In genomic region chr12:47767197-47767724, GRCh38 we compare ENCODE assay signal across 8 cellular contexts. TPM values are rescaled to one million over a fixed set of nuclear protein-coding genes. Genes with fewer than 3 reads are reported as not detected.
DNase-seq lines count a peak whose midpoint lies in the region; ATAC-seq and TF ChIP-seq lines count a peak whose summit lies in the region.

No MANE protein-coding gene starts in this region.

- H2AFZ ChIP-seq in hepatocyte = no peak overlapping the region

- H3K9me3 ChIP-seq in SJCRH30 (replicated peaks) (no peaks in the 10 kb centered on the region), hepatocyte (ENCODE audit: low read depth) (no peaks in the 10 kb centered on the region)

- ATAC-seq in HG02981 (IDR thresholded peaks at IDR 0.05; ENCODE audit: unreplicated experiment) = peak; percentile 54
- ATAC-seq in HG03135 (IDR thresholded peaks at IDR 0.05; ENCODE audit: unreplicated experiment) = no peak

- DNase-seq in DMS53 treated with DMSO at 0.1 percent for 48 hours (lab: John Stamatoyannopoulos, UW; ENCODE audit: unreplicated experiment) (peak; percentile 92), SJCRH30 (peak; percentile 52 to 75), hepatocyte (ENCODE audit: low spot score) (peak; percentile 41), epidermal melanocyte (ENCODE audit: insufficient read length, low spot score) (no peak)
- DNase-seq in activated naive CD4-positive, alpha-beta T cell treated with anti-CD3 and anti-CD28 coated beads, Interleukin-2, amount 50 U/mL, for 16 hours = peak; percentile 72
- DNase-seq in stimulated activated CD4-positive, alpha-beta T cell treated with anti-CD3 and anti-CD28 coated beads, Interleukin-2, amount 100 ng/mL, for 48 hours = peak; percentile 64 to 67

- H3K4me2 ChIP-seq in hepatocyte = no peak overlapping the region

- 59% methylated on average over 5 of the region's 5 CpGs for WGBS in hepatocyte (ENCODE audit: low lambda C conversion rate, missing lambda C conversion rate)

- H3K27ac ChIP-seq in SJCRH30 = no peak overlapping the region
- H3K27ac ChIP-seq in hepatocyte = no peak overlapping the region

- H3K9me2 ChIP-seq in hepatocyte (replicated peaks; ENCODE audit: insufficient read depth) = no peaks in the 10 kb centered on the region

- H3K4me1 ChIP-seq in SJCRH30 (peaks cover 17% of the 10 kb centered on the region), hepatocyte (ENCODE audit: insufficient read depth) (peaks cover 9% of the 10 kb centered on the region)

- no peaks in the 10 kb centered on the region for H4K20me1 ChIP-seq in hepatocyte (ENCODE audit: insufficient read depth, poor library complexity, severe bottlenecking)

- H3K36me3 ChIP-seq in SJCRH30 (no peaks in the 10 kb centered on the region), hepatocyte (replicated peaks; ENCODE audit: insufficient read depth, low read depth) (no peaks in the 10 kb centered on the region)

- peak; percentile 46 for TF ChIP-seq CTCF in hepatocyte (IDR thresholded peaks at IDR 0.05; ENCODE audit: poor library complexity)

- H3K4me3 ChIP-seq in SJCRH30 = no peak overlapping the region
- no peak overlapping the region for H3K4me3 ChIP-seq in hepatocyte

- H3K27me3 ChIP-seq in SJCRH30 = no peaks in the 10 kb centered on the region
- H3K27me3 ChIP-seq in hepatocyte = no peaks in the 10 kb centered on the region

- H3K79me2 ChIP-seq in hepatocyte = no peaks in the 10 kb centered on the region

RNA-seq across cellular contexts. Expression of gene SLC48A1, which starts 5.8 kb away (rescaled TPM):
- total RNA-seq in SJCRH30 (2014; rRNA removed; shearing (Covaris generic)) = 1.1 and 1.4 TPM in 2 replicates
- 11.2 and 13.0 TPM in 2 replicates for total RNA-seq in hepatocyte
- polyA plus RNA-seq in hepatocyte = 20.2 and 22.6 TPM in 2 replicates

RNA-seq across cellular contexts. Expression of gene RAPGEF3, which starts 8.6 kb away (rescaled TPM):
- total RNA-seq in SJCRH30 (2014; rRNA removed; shearing (Covaris generic)) = 0.49 and 0.68 TPM in 2 replicates
- total RNA-seq in hepatocyte = 1.0 and 2.6 TPM in 2 replicates
- polyA plus RNA-seq in hepatocyte = 1.6 and 2.1 TPM in 2 replicates

RNA-seq across cellular contexts. Expression of gene ENDOU, which starts 42.0 kb away (rescaled TPM):
- not detected in 2 replicates for total RNA-seq in SJCRH30 (2014; rRNA removed; shearing (Covaris generic))
- 0.30 and 1.8 TPM in 2 replicates for total RNA-seq in hepatocyte
- polyA plus RNA-seq in hepatocyte = 1.0 TPM in 1 of 2 replicates, not detected in the other

RNA-seq across cellular contexts. Expression of gene HDAC7, which starts 52.4 kb away (rescaled TPM):
- 34.9 and 37.1 TPM in 2 replicates for total RNA-seq in SJCRH30 (2014; rRNA removed; shearing (Covaris generic))
- total RNA-seq in hepatocyte = 17.9 and 19.0 TPM in 2 replicates
- polyA plus RNA-seq in hepatocyte = 41.2 and 45.5 TPM in 2 replicates
